Comparison of ENCODE assay signal across 34 cellular contexts in genomic region chr10:112807013-112807412, GRCh38.
"Had no signal": no experiment of that assay in that cellular context is flagged by ENCODE, and none has a peak within 500 bp of the region (broad histone marks: within the 10 kb centered on the region; RNA-seq: fewer than 3 reads in every experiment).

No MANE protein-coding gene starts in this region.

- DNase-seq: activated B cell treated with CpG ODN at 0.5 μM for 24 hours; activated CD4-positive, alpha-beta memory T cell treated with anti-CD3 and anti-CD28 coated beads, Interleukin-2, amount 10 ng/mL, durations not matched to agents 7 days and 5 days; activated CD4-positive, alpha-beta T cell treated with anti-CD3 and anti-CD28 coated beads for 4 hours; activated CD4-positive, alpha-beta T cell treated with anti-CD3 and anti-CD28 coated beads, Interleukin-2, amount 50 U/mL, for 1 hour; activated CD4-positive, CD25-positive, alpha-beta regulatory T cell treated with anti-CD3 and anti-CD28 coated beads, Interleukin-2, amount 50 U/mL, for 72 hours; activated CD8-positive, alpha-beta memory T cell treated with anti-CD3 and anti-CD28 coated beads for 24 hours; activated CD8-positive, alpha-beta memory T cell treated with anti-CD3 and anti-CD28 coated beads, Interleukin-2, amount 50 U/mL, for 48 hours; activated effector memory CD4-positive, alpha-beta T cell treated with Interleukin-2 at 50 U/mL for 16 hours; activated naive CD4-positive, alpha-beta T cell treated with anti-CD3 and anti-CD28 coated beads, Interleukin-2, amount 10 ng/mL, durations not matched to agents 7 days and 5 days; activated naive CD8-positive, alpha-beta T cell treated with anti-CD3 and anti-CD28 coated beads, Interleukin-2, amount 50 U/mL, for 24 hours; activated T-cell treated with anti-CD3 and anti-CD28 coated beads, Interleukin-2, amount 50 U/mL, for 48 hours; anterior cingulate cortex; Karpas-422; MG63; NCI-H1048; NCI-H1105 treated with DMSO at 0.1 percent for 48 hours; NCI-H1436; NCI-H1694; NCI-H2029; NCI-H345; NCI-H524 treated with DMSO at 0.1 percent for 48 hours; SHP77; SJCRH30; SW 1271; T-helper 1 cell; T-helper 2 cell; T-helper 9 cell had no signal

- ATAC-seq: activated CD8-positive, alpha-beta memory T cell treated with anti-CD3 and anti-CD28 coated beads, Interleukin-2, amount 10 ng/mL, durations not matched to agents 7 days and 5 days; activated naive CD8-positive, alpha-beta T cell treated with anti-CD3 and anti-CD28 coated beads, Interleukin-2, amount 50 U/mL, for 24 hours; Panc1 had no signal

- H3K27me3 ChIP-seq: cardiac muscle cell, MG63, SJCRH30 had no signal

- H3K36me3 Mint-ChIP-seq: activated naive CD4-positive, alpha-beta T cell treated with anti-CD3 and anti-CD28 coated beads, Interleukin-2, amount 10 ng/mL, durations not matched to agents 7 days and 5 days had no signal

- H3K4me3 ChIP-seq: cardiac muscle cell, MG63, SJCRH30 had no signal

- H3K36me3 ChIP-seq: cardiac muscle cell, MG63, SJCRH30 had no signal

- H3K27ac Mint-ChIP-seq: activated B cell treated with CpG ODN at 0.5 μM for 24 hours; activated CD4-positive, alpha-beta memory T cell treated with anti-CD3 and anti-CD28 coated beads, Interleukin-2, amount 10 ng/mL, durations not matched to agents 7 days and 5 days; activated CD8-positive, alpha-beta memory T cell treated with anti-CD3 and anti-CD28 coated beads, Interleukin-2, amount 10 ng/mL, durations not matched to agents 7 days and 5 days; activated naive CD4-positive, alpha-beta T cell treated with anti-CD3 and anti-CD28 coated beads, Interleukin-2, amount 10 ng/mL, durations not matched to agents 7 days and 5 days; activated naive CD8-positive, alpha-beta T cell; activated naive CD8-positive, alpha-beta T cell treated with anti-CD3 and anti-CD28 coated beads, Interleukin-2, amount 50 U/mL, for 24 hours; brain had no signal

- H3K9me3 Mint-ChIP-seq: activated B cell treated with CpG ODN at 0.5 μM for 24 hours; activated CD4-positive, alpha-beta memory T cell treated with anti-CD3 and anti-CD28 coated beads, Interleukin-2, amount 10 ng/mL, durations not matched to agents 7 days and 5 days; activated naive CD4-positive, alpha-beta T cell treated with anti-CD3 and anti-CD28 coated beads, Interleukin-2, amount 10 ng/mL, durations not matched to agents 7 days and 5 days; activated naive CD8-positive, alpha-beta T cell treated with anti-CD3 and anti-CD28 coated beads, Interleukin-2, amount 50 U/mL, for 24 hours; central memory CD8-positive, alpha-beta T cell had no signal

- H3K9me3 ChIP-seq: MG63, SJCRH30 had no signal

- H3K4me3 Mint-ChIP-seq: activated B cell treated with CpG ODN at 0.5 μM for 24 hours; activated CD4-positive, alpha-beta memory T cell treated with anti-CD3 and anti-CD28 coated beads, Interleukin-2, amount 10 ng/mL, durations not matched to agents 7 days and 5 days; activated CD8-positive, alpha-beta memory T cell treated with anti-CD3 and anti-CD28 coated beads, Interleukin-2, amount 10 ng/mL, durations not matched to agents 7 days and 5 days; activated naive CD4-positive, alpha-beta T cell treated with anti-CD3 and anti-CD28 coated beads, Interleukin-2, amount 10 ng/mL, durations not matched to agents 7 days and 5 days; activated naive CD8-positive, alpha-beta T cell; activated naive CD8-positive, alpha-beta T cell treated with anti-CD3 and anti-CD28 coated beads, Interleukin-2, amount 50 U/mL, for 24 hours; brain; central memory CD8-positive, alpha-beta T cell had no signal

- H3K27me3 Mint-ChIP-seq: activated B cell treated with CpG ODN at 0.5 μM for 24 hours; activated CD4-positive, alpha-beta memory T cell treated with anti-CD3 and anti-CD28 coated beads, Interleukin-2, amount 10 ng/mL, durations not matched to agents 7 days and 5 days; activated CD8-positive, alpha-beta memory T cell treated with anti-CD3 and anti-CD28 coated beads, Interleukin-2, amount 10 ng/mL, durations not matched to agents 7 days and 5 days; activated naive CD4-positive, alpha-beta T cell treated with anti-CD3 and anti-CD28 coated beads, Interleukin-2, amount 10 ng/mL, durations not matched to agents 7 days and 5 days; activated naive CD8-positive, alpha-beta T cell; activated naive CD8-positive, alpha-beta T cell treated with anti-CD3 and anti-CD28 coated beads, Interleukin-2, amount 50 U/mL, for 24 hours; central memory CD8-positive, alpha-beta T cell had no signal

- H3K27ac ChIP-seq: cardiac muscle cell, SJCRH30, VCaP had no signal

- H3K4me1 Mint-ChIP-seq: activated B cell treated with CpG ODN at 0.5 μM for 24 hours; activated CD4-positive, alpha-beta memory T cell treated with anti-CD3 and anti-CD28 coated beads, Interleukin-2, amount 10 ng/mL, durations not matched to agents 7 days and 5 days; activated CD8-positive, alpha-beta memory T cell treated with anti-CD3 and anti-CD28 coated beads, Interleukin-2, amount 10 ng/mL, durations not matched to agents 7 days and 5 days; activated naive CD4-positive, alpha-beta T cell treated with anti-CD3 and anti-CD28 coated beads, Interleukin-2, amount 10 ng/mL, durations not matched to agents 7 days and 5 days; activated naive CD8-positive, alpha-beta T cell treated with anti-CD3 and anti-CD28 coated beads, Interleukin-2, amount 50 U/mL, for 24 hours; central memory CD8-positive, alpha-beta T cell had no signal
